11 cellular contexts compared by ENCODE assay signal in genomic region chr13:31946091-31946770, GRCh38.
DNase-seq lines count a peak whose midpoint lies in the region; ATAC-seq and TF ChIP-seq lines count a peak whose summit lies in the region.
"Had no signal": no experiment of that assay in that cellular context is flagged by ENCODE, and none has a peak within 500 bp of the region (broad histone marks: within the 10 kb centered on the region; RNA-seq: fewer than 3 reads in every experiment).

No MANE protein-coding gene starts in this region.

- no peak overlapping the region for H3K4me3 ChIP-seq in Loucy (ENCODE audit: low read length, poor library complexity, severe bottlenecking)
- H3K4me3 ChIP-seq in duodenal mucosa (ENCODE audit: low read depth in 1 of 2, low read length in 2 of 2): peak overlapping the region; percentile 13 to 34
- no peak overlapping the region for H3K4me3 ChIP-seq in uterus
- H3K4me3 ChIP-seq in Karpas-422 (ENCODE audit: low read length): no peak overlapping the region
- no peak overlapping the region for H3K4me3 ChIP-seq in GM23338
- H3K4me3 ChIP-seq: HAP-1 had no signal

- H3K27me3 Mint-ChIP-seq in nephron (ENCODE audit: low read depth): peaks cover 7% of the 10 kb centered on the region
- H3K27me3 Mint-ChIP-seq in GM23338 (ENCODE audit: insufficient read depth, low read depth, poor library complexity): peaks cover 2% of the 10 kb centered on the region
- H3K27me3 Mint-ChIP-seq: activated naive CD8-positive, alpha-beta T cell had no signal

- H3K9me3 Mint-ChIP-seq in nephron: no peaks in the 10 kb centered on the region
- no peaks in the 10 kb centered on the region for H3K9me3 Mint-ChIP-seq in GM23338

- TF ChIP-seq POLR2A in uterus (IDR thresholded peaks at IDR 0.05): no peak

- peak overlapping the region; percentile 80 to 86 (median 81) for H3K4me3 Mint-ChIP-seq in nephron
- H3K4me3 Mint-ChIP-seq in GM23338: no peak overlapping the region
- H3K4me3 Mint-ChIP-seq: activated naive CD8-positive, alpha-beta T cell had no signal

- H3K27me3 ChIP-seq in Loucy (ENCODE audit: insufficient read depth, low read length, poor library complexity, severe bottlenecking): no peaks in the 10 kb centered on the region
- no peaks in the 10 kb centered on the region for H3K27me3 ChIP-seq in duodenal mucosa (ENCODE audit: control insufficient read depth in 1 of 2, insufficient read depth in 2 of 2, low read length in 2 of 2)
- H3K27me3 ChIP-seq in uterus: no peaks in the 10 kb centered on the region
- H3K27me3 ChIP-seq in Karpas-422 (ENCODE audit: low read length): no peaks in the 10 kb centered on the region
- no peaks in the 10 kb centered on the region for H3K27me3 ChIP-seq in GM23338 (ENCODE audit: insufficient read depth)

- DNase-seq in AG09319 (ENCODE audit: extremely low read depth, low read depth) (peak; percentile 43), uterus (no peak), Karpas-422 (no peak), GM23338 (ENCODE audit: low spot score) (no peak), GM20000 (ENCODE audit: low spot score) (no peak)
- DNase-seq: hypothalamus had no signal

- H4K20me1 ChIP-seq in Loucy (ENCODE audit: insufficient read depth, low read length, poor library complexity, severe bottlenecking): no peaks in the 10 kb centered on the region
- H4K20me1 ChIP-seq in Karpas-422 (ENCODE audit: insufficient read depth, low read depth, low read length): no peaks in the 10 kb centered on the region
- H4K20me1 ChIP-seq in GM23338 (replicated peaks; ENCODE audit: insufficient read depth): no peaks in the 10 kb centered on the region

- H3F3A ChIP-seq in Loucy (ENCODE audit: low read depth) (no peaks in the 10 kb centered on the region), GM23338 (replicated peaks; ENCODE audit: low read depth) (no peaks in the 10 kb centered on the region)

- H3K27ac ChIP-seq in duodenal mucosa (ENCODE audit: low read depth, low read length): no peak overlapping the region
- H3K27ac ChIP-seq in uterus: no peak overlapping the region
- no peak overlapping the region for H3K27ac ChIP-seq in Karpas-422 (ENCODE audit: low read length)
- no peak overlapping the region for H3K27ac ChIP-seq in GM23338 (ENCODE audit: low read depth)

- peaks cover 22% of the 10 kb centered on the region for H3K4me1 ChIP-seq in Loucy (ENCODE audit: insufficient read depth, low read length, poor library complexity, severe bottlenecking)
- H3K4me1 ChIP-seq in duodenal mucosa (ENCODE audit: control insufficient read depth in 1 of 2, insufficient read depth in 2 of 2, low read length in 2 of 2): peaks cover 12 to 15% of the 10 kb centered on the region in 2 donors
- H3K4me1 ChIP-seq in uterus: no peaks in the 10 kb centered on the region
- no peaks in the 10 kb centered on the region for H3K4me1 ChIP-seq in Karpas-422 (ENCODE audit: low read length)
- H3K4me1 ChIP-seq in GM23338 (ENCODE audit: insufficient read depth): peaks cover 5% of the 10 kb centered on the region; the same call in 1 of the 2 replicates
- H3K4me1 ChIP-seq: HAP-1 had no signal

- TF ChIP-seq CTCF in AG09319 (IDR thresholded peaks at IDR 0.05; ENCODE audit: low read depth, low read length) (no peak), Loucy (conservative IDR thresholded peaks at IDR 0.05; ENCODE audit: low read length) (no peak), nephron (IDR thresholded peaks at IDR 0.05; ENCODE audit: unreplicated experiment in 3 of 3) (no peak), uterus (IDR thresholded peaks at IDR 0.05) (no peak), GM23338 (conservative IDR thresholded peaks at IDR 0.05; ENCODE audit: low read depth in 2 of 2) (no peak), GM20000 (IDR thresholded peaks at IDR 0.05; ENCODE audit: extremely low read depth, missing control alignments) (no peak)

- H3K9ac ChIP-seq in Loucy (ENCODE audit: low read depth, low read length, poor library complexity, severe bottlenecking) (no peak overlapping the region), duodenal mucosa (ENCODE audit: low read depth in 1 of 2, low read length in 2 of 2) (no peak overlapping the region), Karpas-422 (ENCODE audit: low read length) (no peak overlapping the region)

- no peaks in the 10 kb centered on the region for H3K36me3 ChIP-seq in Loucy (ENCODE audit: insufficient read depth, low read length)
- no peaks in the 10 kb centered on the region for H3K36me3 ChIP-seq in duodenal mucosa (ENCODE audit: control insufficient read depth in 1 of 2, insufficient read depth in 2 of 2, low read length in 2 of 2)
- H3K36me3 ChIP-seq in uterus: no peaks in the 10 kb centered on the region
- H3K36me3 ChIP-seq in Karpas-422 (ENCODE audit: insufficient read depth, low read length): no peaks in the 10 kb centered on the region
- no peaks in the 10 kb centered on the region for H3K36me3 ChIP-seq in GM23338 (ENCODE audit: insufficient read depth)
- H3K36me3 ChIP-seq: HAP-1 had no signal

- H3K4me2 ChIP-seq in Loucy (ENCODE audit: low read depth, low read length, poor library complexity, severe bottlenecking) (peak overlapping the region; percentile 22), Karpas-422 (ENCODE audit: low read depth, low read length, poor library complexity, severe bottlenecking) (no peak overlapping the region), GM23338 (no peak overlapping the region)

- H3K27ac Mint-ChIP-seq in nephron (peak overlapping the region; percentile 79 to 89 (median 87)), GM23338 (no peak overlapping the region)
- H3K27ac Mint-ChIP-seq: activated naive CD8-positive, alpha-beta T cell had no signal

- H3K79me2 ChIP-seq in Loucy (ENCODE audit: insufficient read depth, low read length): no peaks in the 10 kb centered on the region
- no peaks in the 10 kb centered on the region for H3K79me2 ChIP-seq in Karpas-422 (ENCODE audit: low read length)
- no peaks in the 10 kb centered on the region for H3K79me2 ChIP-seq in GM23338 (replicated peaks; ENCODE audit: insufficient read depth)

- H3K36me3 Mint-ChIP-seq in nephron (ENCODE audit: low read depth) (no peaks in the 10 kb centered on the region), GM23338 (ENCODE audit: low read depth) (no peaks in the 10 kb centered on the region)
- H3K36me3 Mint-ChIP-seq: activated naive CD8-positive, alpha-beta T cell had no signal

- ATAC-seq in GM23338: no peak

- peaks cover 36% of the 10 kb centered on the region for H3K4me1 Mint-ChIP-seq in nephron
- H3K4me1 Mint-ChIP-seq in GM23338: peaks cover 22% of the 10 kb centered on the region

- H3K9me2 ChIP-seq in Loucy (replicated peaks; ENCODE audit: low read depth, low read length) (no peaks in the 10 kb centered on the region), Karpas-422 (replicated peaks; ENCODE audit: insufficient read depth, low read length) (no peaks in the 10 kb centered on the region), GM23338 (ENCODE audit: insufficient read depth) (no peaks in the 10 kb centered on the region)

- intact Hi-C loops in uterus (cut with DNase I; ENCODE audit: low total_unique reads): no loop called here

- H2AFZ ChIP-seq in Loucy (ENCODE audit: low read length) (no peak overlapping the region), Karpas-422 (ENCODE audit: low read length) (no peak overlapping the region), GM23338 (no peak overlapping the region)

- H3K9me3 ChIP-seq in Loucy (ENCODE audit: insufficient read depth, low read depth, low read length): no peaks in the 10 kb centered on the region
- no peaks in the 10 kb centered on the region for H3K9me3 ChIP-seq in duodenal mucosa (ENCODE audit: control insufficient read depth in 1 of 2, low read length in 2 of 2)
- no peaks in the 10 kb centered on the region for H3K9me3 ChIP-seq in uterus
- no peaks in the 10 kb centered on the region for H3K9me3 ChIP-seq in Karpas-422 (ENCODE audit: low read length)
- H3K9me3 ChIP-seq: HAP-1 had no signal

TF ChIP-seq in GM23338, 12 proteins besides CTCF, POLR2A, EP300 and RAD21 (continues in another document):
- TF ChIP-seq EZH2 (IDR thresholded peaks at IDR 0.05; ENCODE audit: low read depth, unreplicated experiment) (no peak), ETS1 (IDR thresholded peaks at IDR 0.05) (no peak), JUNB (IDR thresholded peaks at IDR 0.05; ENCODE audit: unreplicated experiment) (no peak), EZH2phosphoT487 (IDR thresholded peaks at IDR 0.05; ENCODE audit: unreplicated experiment) (no peak), ZNF114 (CRISPR knock-in tag; IDR thresholded peaks at IDR 0.05) (no peak), POLR2AphosphoS5 (IDR thresholded peaks at IDR 0.05; ENCODE audit: low read depth) (no peak), CREB1 (CRISPR knock-in tag; IDR thresholded peaks at IDR 0.05; ENCODE audit: low read depth) (no peak), STAT1 (IDR thresholded peaks at IDR 0.05; ENCODE audit: unreplicated experiment) (no peak)

Comparison
In these comparisons a context has a peak if more than half of its experiments do, and no peak if none do; other contexts are left out.
1. H3K4me3 ChIP-seq: peak in duodenal mucosa (2 of 2); none in Loucy (single experiment), uterus (0 of 2), Karpas-422 (single experiment) and GM23338 (single experiment).